8 cellular contexts compared by ENCODE assay signal in genomic region chr17:61399131-61400057, GRCh38. TPM values are rescaled to one million over a fixed set of nuclear protein-coding genes. Genes with fewer than 3 reads are reported as not detected.
DNase-seq lines count a peak whose midpoint lies in the region; ATAC-seq and TF ChIP-seq lines count a peak whose summit lies in the region.

Gene TBX2 (plus strand): TSS chr17:61399843. CDS start chr17:61400177, 334 bp downstream.

- peak within 1 kb of the TSS; percentile 75 for H3K4me3 ChIP-seq in epithelial cell of proximal tubule (ENCODE audit: low read depth, low read length)

- DNase-seq in activated T-cell treated with anti-CD3 and anti-CD28 coated beads, Interleukin-2, amount 50 U/mL, for 4 hours = no peak
- DNase-seq in activated T-cell treated with anti-CD3 and anti-CD28 coated beads for 4 hours = no peak
- no peak for DNase-seq in epithelial cell of proximal tubule (ENCODE audit: low read depth)
- DNase-seq in myocyte (ENCODE audit: low read depth) = peak; percentile 92
- no peak for DNase-seq in GM13976 (ENCODE audit: low spot score)
- DNase-seq in amygdala (lab: John Stamatoyannopoulos, UW) = no peak

- H3K9me3 Mint-ChIP-seq in activated T-cell treated with anti-CD3 and anti-CD28 coated beads, Interleukin-2, amount 50 U/mL, for 4 hours = no peaks in the 10 kb centered on the region

- TF ChIP-seq CTCF in epithelial cell of proximal tubule (conservative IDR thresholded peaks at IDR 0.05; ENCODE audit: low read depth, low read length) = no peak
- TF ChIP-seq CTCF in GM13976 (IDR thresholded peaks at IDR 0.05; ENCODE audit: borderline replicate concordance, control extremely low read depth, extremely low read depth, insufficient read depth, missing control alignments) = no peak

- H3K27me3 Mint-ChIP-seq in activated T-cell treated with anti-CD3 and anti-CD28 coated beads, Interleukin-2, amount 50 U/mL, for 4 hours (ENCODE audit: low read depth) = peaks cover 68% of the 10 kb centered on the region

- no peaks in the 10 kb centered on the region for H3K36me3 Mint-ChIP-seq in activated T-cell treated with anti-CD3 and anti-CD28 coated beads, Interleukin-2, amount 50 U/mL, for 4 hours (ENCODE audit: insufficient read depth)

- no peak for ATAC-seq in activated T-cell treated with anti-CD3 and anti-CD28 coated beads, Interleukin-2, amount 50 U/mL, for 4 hours
- ATAC-seq in SK-N-SH treated with all-trans-retinoic acid at 6 μM for 48 hours = peak; percentile 67
- no peak for ATAC-seq in GM21786 (IDR thresholded peaks at IDR 0.05; ENCODE audit: unreplicated experiment)

- peaks cover 46% of the 10 kb centered on the region for H3K4me1 Mint-ChIP-seq in activated T-cell treated with anti-CD3 and anti-CD28 coated beads, Interleukin-2, amount 50 U/mL, for 4 hours (ENCODE audit: low read depth)

- peak within 1 kb of the TSS; percentile 49 for H3K4me3 Mint-ChIP-seq in activated T-cell treated with anti-CD3 and anti-CD28 coated beads, Interleukin-2, amount 50 U/mL, for 4 hours

- in situ Hi-C loops in GM13976 (cut with MboI; ENCODE audit: low sequenced_read_pairs, unreplicated experiment) = loop anchor here (25.0 kb wide), 1 partner anchor 438 kb away; no protein-coding TSS in a partner anchor

TF ChIP-seq in SK-N-SH treated with all-trans-retinoic acid at 6 μM for 48 hours, 23 proteins besides CTCF, POLR2A, EP300 and RAD21:
- TF ChIP-seq CSRNP3 (CRISPR knock-in tag; IDR thresholded peaks at IDR 0.05) (no peak), PATZ1 (CRISPR knock-in tag; IDR thresholded peaks at IDR 0.05; ENCODE audit: borderline replicate concordance) (peak; percentile 88), ISL1 (CRISPR knock-in tag; IDR thresholded peaks at IDR 0.05) (0 out of 2 replicates have a peak, but pooled peaks have one; percentile 11)

RNA-seq across cellular contexts. Expression of gene TBX2, which starts in this region (rescaled TPM):
- under 1 TPM; 0.05 to 0.16 (median 0.15) TPM for total RNA-seq in activated T-cell treated with anti-CD3 and anti-CD28 coated beads, Interleukin-2, amount 50 U/mL, for 4 hours
- total RNA-seq in epithelial cell of proximal tubule (1.7 and 2.2 TPM in 2 replicates), myocyte (6.5 and 7.7 TPM in 2 replicates)
- polyA plus RNA-seq in myocyte (2012) = 1.8 TPM
